In genomic region chr3:135965506-135966348, GRCh38 we compare ENCODE assay signal across 8 cellular contexts. TPM values are rescaled to one million over a fixed set of nuclear protein-coding genes. Genes with fewer than 3 reads are reported as not detected.
DNase-seq lines count a peak whose midpoint lies in the region; ATAC-seq, FAIRE-seq and TF ChIP-seq lines count a peak whose summit lies in the region.

TSS of gene PPP2R3A (plus strand) at chr3:135965728. CDS start at chr3:136001499, 35,771 bp downstream.

- H3K27me3 ChIP-seq in HepG2 (ENCODE audit: control insufficient read depth in 1 of 2, insufficient read depth in 2 of 2, low read length in 2 of 2), result peaks cover 0 to 26% of the 10 kb centered on the region in 2 experiments; a peak in 2 of 5 replicates

- CTCF ChIA-PET in activated CD4-positive, alpha-beta memory T cell treated with anti-CD3 and anti-CD28 coated beads, Interleukin-2, amount 10 ng/mL, durations not matched to agents 7 days and 5 days (lab: Charles Lee), result interaction anchor here (1.2 to 1.5 kb wide), 2 partner anchors 77 to 787 kb away, joined by 3 to 4 read pairs; no protein-coding TSS in a partner anchor
- CTCF ChIA-PET in HepG2 (lab: Yijun Ruan, JAX; ENCODE audit: low intra/inter-chr PET ratio, low total read pairs), result no interaction called here

- no peaks in the 10 kb centered on the region for H3K36me3 Mint-ChIP-seq in activated CD4-positive, alpha-beta memory T cell treated with anti-CD3 and anti-CD28 coated beads, Interleukin-2, amount 10 ng/mL, durations not matched to agents 7 days and 5 days (ENCODE audit: low read depth)

- no peak for FAIRE-seq in HepG2 (lab: Jason Lieb, UNC)

- H3K36me3 ChIP-seq in HepG2 (replicated peaks in 1 of 2; ENCODE audit: control insufficient read depth in 1 of 2, insufficient read depth in 2 of 2, low read length in 2 of 2), result no peaks in the 10 kb centered on the region

- ATAC-seq in GM18907 (IDR thresholded peaks at IDR 0.05; ENCODE audit: unreplicated experiment), result peak; percentile 86
- ATAC-seq in HG03139 (IDR thresholded peaks at IDR 0.05; ENCODE audit: unreplicated experiment), result peak; percentile 78
- peak; percentile 87 for ATAC-seq in HepG2

- POLR2A ChIA-PET in activated CD4-positive, alpha-beta memory T cell treated with anti-CD3 and anti-CD28 coated beads, Interleukin-2, amount 10 ng/mL, durations not matched to agents 7 days and 5 days (lab: Charles Lee), result no interaction called here
- POLR2A ChIA-PET in HepG2 (lab: Yijun Ruan, JAX), result no interaction called here

- H3K4me3 ChIP-seq in HepG2 (replicated peaks in 1 of 3; ENCODE audit: insufficient read depth in 1 of 3, low read depth in 2 of 3, low read length in 3 of 3), result peak within 1 kb of the TSS; percentile 61 to 74 (median 65)

- H3K4me3 Mint-ChIP-seq in activated CD4-positive, alpha-beta memory T cell treated with anti-CD3 and anti-CD28 coated beads, Interleukin-2, amount 10 ng/mL, durations not matched to agents 7 days and 5 days, result peak within 1 kb of the TSS; percentile 59

- TF ChIP-seq RAD21 in HepG2 (CRISPR knock-in tag; IDR thresholded peaks at IDR 0.05), result no peak

- no peaks in the 10 kb centered on the region; the same call in 1 of the 2 replicates for H3K9me3 ChIP-seq in HepG2 (ENCODE audit: low read length)

- in situ Hi-C loops in HepG2 (cut with HindIII; ENCODE audit: extremely low pct_ligation_motif_present, low pct_unique_long_range_greater_than_20kb), result no loop called here

- H3K9me3 Mint-ChIP-seq in activated CD4-positive, alpha-beta memory T cell treated with anti-CD3 and anti-CD28 coated beads, Interleukin-2, amount 10 ng/mL, durations not matched to agents 7 days and 5 days, result no peaks in the 10 kb centered on the region

- intact Hi-C loops in HepG2 (cut with micrococcal nuclease; ENCODE audit: unreplicated experiment), result no loop called here

- H2AFZ ChIP-seq in HepG2 (ENCODE audit: low read length), result no peak within 1 kb of the TSS

- TF ChIP-seq POLR2A in HepG2 (IDR thresholded peaks at IDR 0.05; ENCODE audit: insufficient read depth in 1 of 2, low read depth in 2 of 2, low read length in 2 of 2), result no peak

- H3K9ac ChIP-seq in HepG2 (ENCODE audit: insufficient read depth, low read depth, low read length), result peak within 1 kb of the TSS; percentile 22; the same call in 1 of the 2 replicates

- 4% methylated on average over 18 of the region's 89 CpGs for WGBS in HepG2 (ENCODE audit: low lambda C conversion rate)

- DNase-seq in 8988T, result peak; percentile 74
- peak; percentile 60 for DNase-seq in NCI-H510A (lab: John Stamatoyannopoulos, UW)
- peak; percentile 75 for DNase-seq in activated CD4-positive, alpha-beta memory T cell treated with anti-CD3 and anti-CD28 coated beads, Interleukin-2, amount 10 ng/mL, durations not matched to agents 7 days and 5 days
- DNase-seq in dermis microvascular lymphatic vessel endothelial cell (ENCODE audit: low read depth in 2 of 2), result peak; percentile 24 to 88
- DNase-seq in HepG2 (ENCODE audit: low spot score), result peak; percentile 18
- DNase-seq in stimulated activated CD4-positive, alpha-beta T cell treated with anti-CD3 and anti-CD28 coated beads, Interleukin-2, amount 100 ng/mL, for 24 hours, result peak; percentile 59 to 72

- TF ChIP-seq CTCF in HepG2 (CRISPR knock-in tag; IDR thresholded peaks at IDR 0.05), result no peak

- H3K79me2 ChIP-seq in HepG2 (ENCODE audit: insufficient read depth, low read length), result no peaks in the 10 kb centered on the region

- no TSS peak for BruUV-seq in HepG2 (replicated peaks; lab: Mats Ljungman, UMichigan)

- H3K27ac ChIP-seq in HepG2 (ENCODE audit: extremely low read length, insufficient read depth, low read length), result no peak within 1 kb of the TSS

- peaks cover 10% of the 10 kb centered on the region for H3K4me1 ChIP-seq in HepG2 (ENCODE audit: insufficient read depth, low read length)

- H3K4me2 ChIP-seq in HepG2 (ENCODE audit: low read depth, low read length), result peak within 1 kb of the TSS; percentile 88

- no peaks in the 10 kb centered on the region for H4K20me1 ChIP-seq in HepG2 (ENCODE audit: insufficient read depth, low read length)

- TF ChIP-seq EP300 in HepG2 (IDR thresholded peaks at IDR 0.05; ENCODE audit: low read depth in 2 of 2, low read length in 2 of 2) (no peak), HepG2 (CRISPR knock-in tag; IDR thresholded peaks at IDR 0.05; ENCODE audit: borderline replicate concordance) (no peak)

- H3K27ac Mint-ChIP-seq in activated CD4-positive, alpha-beta memory T cell treated with anti-CD3 and anti-CD28 coated beads, Interleukin-2, amount 10 ng/mL, durations not matched to agents 7 days and 5 days, result no peak within 1 kb of the TSS

- peaks cover 37% of the 10 kb centered on the region for H3K27me3 Mint-ChIP-seq in activated CD4-positive, alpha-beta memory T cell treated with anti-CD3 and anti-CD28 coated beads, Interleukin-2, amount 10 ng/mL, durations not matched to agents 7 days and 5 days

- H3K4me1 Mint-ChIP-seq in activated CD4-positive, alpha-beta memory T cell treated with anti-CD3 and anti-CD28 coated beads, Interleukin-2, amount 10 ng/mL, durations not matched to agents 7 days and 5 days, result peaks cover 12% of the 10 kb centered on the region

TF ChIP-seq in HepG2, 621 proteins besides CTCF, POLR2A, EP300 and RAD21 (continues in another document):
- TF ChIP-seq KDM2A (CRISPR knock-in tag; IDR thresholded peaks at IDR 0.05; ENCODE audit: borderline replicate concordance, low read depth) (peak; percentile 23; the same call in 1 of the 2 replicates), HMGA1 (CRISPR knock-in tag; conservative IDR thresholded peaks at IDR 0.05) (no peak), SP1 (IDR thresholded peaks at IDR 0.05) (no peak), SP1 (CRISPR knock-in tag; IDR thresholded peaks at IDR 0.05) (peak; percentile 58), AKNA (CRISPR knock-in tag; IDR thresholded peaks at IDR 0.05; ENCODE audit: borderline replicate concordance) (no peak)

RNA-seq across cellular contexts. Expression of gene PPP2R3A, which starts in this region (rescaled TPM):
- under 1 TPM in 1 of 2 experiments, not detected in 1; 0.03 TPM for total RNA-seq in activated CD4-positive, alpha-beta memory T cell treated with anti-CD3 and anti-CD28 coated beads, Interleukin-2, amount 10 ng/mL, durations not matched to agents 7 days and 5 days
- total RNA-seq in dermis microvascular lymphatic vessel endothelial cell (4.5 and 4.6 TPM in 2 replicates), HepG2 (2016; rRNA removed; fragmentation: Illumina TruSeq; extraction: Trizol) (0.07 and 0.18 TPM in 2 replicates)
- total RNA-seq in HepG2 (2016; cell fraction: cytosol; rRNA removed; fragmentation: Illumina TruSeq; extraction: Trizol; ENCODE audit: low read depth), result 0.53 TPM in 1 of 2 replicates, not detected in the other
- 0.15 TPM in 2 replicates for total RNA-seq in HepG2 (2016; cell fraction: insoluble cytoplasmic fraction; rRNA removed; fragmentation: Illumina TruSeq; extraction: Trizol)
- total RNA-seq in HepG2 (2016; cell fraction: membrane; rRNA removed; fragmentation: Illumina TruSeq; extraction: Trizol), result 0.06 and 0.07 TPM in 2 replicates
- 0.22 and 0.25 TPM in 2 replicates for total RNA-seq in HepG2 (2016; cell fraction: nucleus; rRNA removed; fragmentation: Illumina TruSeq; extraction: Trizol)
- 0.08 and 0.12 TPM in 2 replicates for polyA plus RNA-seq in HepG2 (2011; rRNA removed)
- 0.03 and 0.08 TPM in 2 replicates for polyA plus RNA-seq in HepG2 (2011; cell fraction: cytosol; rRNA removed)
- 0.03 and 0.08 TPM in 2 replicates for polyA plus RNA-seq in HepG2 (2011; cell fraction: nucleus; rRNA removed)
- polyA plus RNA-seq in HepG2 (2012), result 0.07 and 0.17 TPM in 2 replicates
- polyA plus RNA-seq in HepG2 (2016; cell fraction: cytosol; fragmentation: Illumina TruSeq; extraction: Trizol; ENCODE audit: low read depth), result not detected in 2 replicates
- 0.08 and 0.10 TPM in 2 replicates for polyA plus RNA-seq in HepG2 (2016; cell fraction: insoluble cytoplasmic fraction; fragmentation: Illumina TruSeq; extraction: Trizol; ENCODE audit: low read depth)
- polyA plus RNA-seq in HepG2 (2016; cell fraction: membrane; fragmentation: Illumina TruSeq; extraction: Trizol; ENCODE audit: low read depth), result not detected in 2 replicates
- not detected in 2 replicates for polyA plus RNA-seq in HepG2 (2016; cell fraction: nucleus; fragmentation: Illumina TruSeq; extraction: Trizol; ENCODE audit: insufficient read depth, low read depth)
- polyA minus RNA-seq in HepG2 (2011; rRNA and poly(A)+ RNA removed; ENCODE audit: low replicate concordance), result 0.36 and 2.1 TPM in 2 replicates
- 0.18 and 0.20 TPM in 2 replicates for polyA minus RNA-seq in HepG2 (2011; cell fraction: cytosol; rRNA and poly(A)+ RNA removed)
- 0.75 and 0.77 TPM in 2 replicates for polyA minus RNA-seq in HepG2 (2011; cell fraction: nucleus; rRNA and poly(A)+ RNA removed)

Comparison
In these comparisons a context has a peak if more than half of its experiments do, and no peak if none do; other contexts are left out.
1. Peak in DNase-seq in activated CD4-positive, alpha-beta memory T cell treated with anti-CD3 and anti-CD28 coated beads, Interleukin-2, amount 10 ng/mL, durations not matched to agents 7 days and 5 days; RNA of the gene not detected or under 1 TPM.
2. DNase-seq: peak in every context shown above with its lines; median percentile 75 in activated CD4-positive, alpha-beta memory T cell treated with anti-CD3 and anti-CD28 coated beads, Interleukin-2, amount 10 ng/mL, durations not matched to agents 7 days and 5 days; 74 in 8988T; 66 in stimulated activated CD4-positive, alpha-beta T cell treated with anti-CD3 and anti-CD28 coated beads, Interleukin-2, amount 100 ng/mL, for 24 hours; 60 in NCI-H510A; 56 in dermis microvascular lymphatic vessel endothelial cell; 18 in HepG2.